ENCODE assay signal across 1 cellular context in the genomic region with DNA sequence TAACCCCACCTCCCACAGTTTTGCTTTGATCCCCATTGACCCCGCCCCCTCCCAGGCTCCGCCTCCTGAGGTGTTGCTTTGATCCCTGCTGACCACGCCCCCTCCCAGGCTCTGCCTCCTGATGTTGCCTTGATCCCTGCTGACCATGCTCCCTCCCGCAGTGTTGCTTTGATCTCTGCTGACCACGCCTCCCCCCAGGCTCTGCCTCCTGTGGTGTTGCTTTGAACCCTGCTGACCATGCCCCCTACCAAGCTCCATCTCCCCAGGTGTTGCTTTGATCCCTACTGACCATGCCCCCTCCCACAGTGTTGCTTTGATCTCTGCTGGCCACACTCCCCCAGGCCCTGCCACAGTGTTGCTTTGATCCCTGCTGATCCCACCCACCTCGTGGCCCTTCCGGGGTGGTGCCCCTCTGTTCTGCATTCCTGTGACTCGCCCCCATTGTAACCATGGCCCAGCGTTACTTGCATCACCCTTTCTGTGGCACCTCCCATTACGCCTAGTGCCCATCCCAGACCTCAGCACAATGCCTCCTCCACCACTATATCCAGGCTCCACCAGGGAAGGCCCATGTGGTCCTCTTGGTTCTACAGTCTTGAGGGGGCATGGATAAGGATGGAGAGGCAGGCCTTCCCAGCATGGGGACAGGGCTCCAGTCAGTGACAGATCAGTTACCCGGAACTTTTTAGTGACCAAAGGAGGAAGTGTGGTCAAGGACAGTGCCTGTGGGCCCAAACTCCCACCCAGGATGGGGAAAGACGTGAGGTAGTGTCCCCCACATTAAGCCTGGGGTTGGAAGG.
TF ChIP-seq lines count a peak whose summit lies in the region.

No MANE protein-coding gene starts in this region.

TF ChIP-seq in HepG2, 621 proteins besides CTCF, POLR2A, EP300 and RAD21 (continued from another document and continues in another):
- TF ChIP-seq, protein P1, sequence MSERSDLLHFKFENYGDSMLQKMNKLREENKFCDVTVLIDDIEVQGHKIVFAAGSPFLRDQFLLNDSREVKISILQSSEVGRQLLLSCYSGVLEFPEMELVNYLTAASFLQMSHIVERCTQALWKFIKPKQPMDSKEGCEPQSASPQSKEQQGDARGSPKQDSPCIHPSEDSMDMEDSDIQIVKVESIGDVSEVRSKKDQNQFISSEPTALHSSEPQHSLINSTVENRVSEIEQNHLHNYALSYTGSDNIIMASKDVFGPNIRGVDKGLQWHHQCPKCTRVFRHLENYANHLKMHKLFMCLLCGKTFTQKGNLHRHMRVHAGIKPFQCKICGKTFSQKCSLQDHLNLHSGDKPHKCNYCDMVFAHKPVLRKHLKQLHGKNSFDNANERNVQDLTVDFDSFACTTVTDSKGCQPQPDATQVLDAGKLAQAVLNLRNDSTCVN (CRISPR knock-in tag; IDR thresholded peaks at IDR 0.05; ENCODE audit: borderline replicate concordance) = peak; percentile 26; the same call in 1 of the 2 replicates
- TF ChIP-seq POLR2AphosphoS5 (IDR thresholded peaks at IDR 0.05; ENCODE audit: low read depth, low read length) (peak; percentile 75), HDAC2 (CRISPR knock-in tag; IDR thresholded peaks at IDR 0.05) (peak; percentile 92), HNRNPK (IDR thresholded peaks at IDR 0.05; ENCODE audit: low read depth, low read length, poor library complexity, severe bottlenecking) (no peak), PAF1 (CRISPR knock-in tag; IDR thresholded peaks at IDR 0.05) (no peak), PHF21A (CRISPR knock-in tag; IDR thresholded peaks at IDR 0.05) (peak; percentile 94), WIZ (CRISPR knock-in tag; IDR thresholded peaks at IDR 0.05) (peak; percentile 98), ZSCAN9 (CRISPR knock-in tag; IDR thresholded peaks at IDR 0.05; ENCODE audit: borderline replicate concordance) (peak; percentile 21; the same call in 1 of the 2 replicates), NAIF1 (CRISPR knock-in tag; IDR thresholded peaks at IDR 0.05; ENCODE audit: borderline replicate concordance) (no peak; the same call in 1 of the 2 replicates), JARID2 (CRISPR knock-in tag; IDR thresholded peaks at IDR 0.05; ENCODE audit: insufficient replicate concordance) (no peak), ZBTB1 (CRISPR knock-in tag; IDR thresholded peaks at IDR 0.05; ENCODE audit: borderline replicate concordance) (no peak), REPIN1 (CRISPR knock-in tag; IDR thresholded peaks at IDR 0.05; ENCODE audit: borderline replicate concordance, low read depth) (peak; percentile 86), SETDB1 (CRISPR knock-in tag; IDR thresholded peaks at IDR 0.05; ENCODE audit: borderline replicate concordance) (no peak), ZNF530 (CRISPR knock-in tag; IDR thresholded peaks at IDR 0.05; ENCODE audit: low read depth) (no peak), ZNF10 (CRISPR knock-in tag; IDR thresholded peaks at IDR 0.05; ENCODE audit: borderline replicate concordance, low read depth) (no peak), ZNF615 (CRISPR knock-in tag; IDR thresholded peaks at IDR 0.05; ENCODE audit: borderline replicate concordance) (no peak), SIN3A (IDR thresholded peaks at IDR 0.05; ENCODE audit: borderline replicate concordance, low read depth, low read length) (no peak), SRSF1 (optimal IDR thresholded peaks at IDR 0.05; ENCODE audit: low read depth, low read length) (peak; percentile 100), HDAC1 (CRISPR knock-in tag; IDR thresholded peaks at IDR 0.05) (no peak)
- TF ChIP-seq, protein P2, sequence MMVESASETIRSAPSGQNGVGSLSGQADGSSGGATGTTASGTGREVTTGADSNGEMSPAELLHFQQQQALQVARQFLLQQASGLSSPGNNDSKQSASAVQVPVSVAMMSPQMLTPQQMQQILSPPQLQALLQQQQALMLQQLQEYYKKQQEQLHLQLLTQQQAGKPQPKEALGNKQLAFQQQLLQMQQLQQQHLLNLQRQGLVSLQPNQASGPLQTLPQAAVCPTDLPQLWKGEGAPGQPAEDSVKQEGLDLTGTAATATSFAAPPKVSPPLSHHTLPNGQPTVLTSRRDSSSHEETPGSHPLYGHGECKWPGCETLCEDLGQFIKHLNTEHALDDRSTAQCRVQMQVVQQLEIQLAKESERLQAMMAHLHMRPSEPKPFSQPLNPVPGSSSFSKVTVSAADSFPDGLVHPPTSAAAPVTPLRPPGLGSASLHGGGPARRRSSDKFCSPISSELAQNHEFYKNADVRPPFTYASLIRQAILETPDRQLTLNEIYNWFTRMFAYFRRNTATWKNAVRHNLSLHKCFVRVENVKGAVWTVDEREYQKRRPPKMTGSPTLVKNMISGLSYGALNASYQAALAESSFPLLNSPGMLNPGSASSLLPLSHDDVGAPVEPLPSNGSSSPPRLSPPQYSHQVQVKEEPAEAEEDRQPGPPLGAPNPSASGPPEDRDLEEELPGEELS (CRISPR knock-in tag; IDR thresholded peaks at IDR 0.05) = peak; percentile 96
- TF ChIP-seq, protein P3, sequence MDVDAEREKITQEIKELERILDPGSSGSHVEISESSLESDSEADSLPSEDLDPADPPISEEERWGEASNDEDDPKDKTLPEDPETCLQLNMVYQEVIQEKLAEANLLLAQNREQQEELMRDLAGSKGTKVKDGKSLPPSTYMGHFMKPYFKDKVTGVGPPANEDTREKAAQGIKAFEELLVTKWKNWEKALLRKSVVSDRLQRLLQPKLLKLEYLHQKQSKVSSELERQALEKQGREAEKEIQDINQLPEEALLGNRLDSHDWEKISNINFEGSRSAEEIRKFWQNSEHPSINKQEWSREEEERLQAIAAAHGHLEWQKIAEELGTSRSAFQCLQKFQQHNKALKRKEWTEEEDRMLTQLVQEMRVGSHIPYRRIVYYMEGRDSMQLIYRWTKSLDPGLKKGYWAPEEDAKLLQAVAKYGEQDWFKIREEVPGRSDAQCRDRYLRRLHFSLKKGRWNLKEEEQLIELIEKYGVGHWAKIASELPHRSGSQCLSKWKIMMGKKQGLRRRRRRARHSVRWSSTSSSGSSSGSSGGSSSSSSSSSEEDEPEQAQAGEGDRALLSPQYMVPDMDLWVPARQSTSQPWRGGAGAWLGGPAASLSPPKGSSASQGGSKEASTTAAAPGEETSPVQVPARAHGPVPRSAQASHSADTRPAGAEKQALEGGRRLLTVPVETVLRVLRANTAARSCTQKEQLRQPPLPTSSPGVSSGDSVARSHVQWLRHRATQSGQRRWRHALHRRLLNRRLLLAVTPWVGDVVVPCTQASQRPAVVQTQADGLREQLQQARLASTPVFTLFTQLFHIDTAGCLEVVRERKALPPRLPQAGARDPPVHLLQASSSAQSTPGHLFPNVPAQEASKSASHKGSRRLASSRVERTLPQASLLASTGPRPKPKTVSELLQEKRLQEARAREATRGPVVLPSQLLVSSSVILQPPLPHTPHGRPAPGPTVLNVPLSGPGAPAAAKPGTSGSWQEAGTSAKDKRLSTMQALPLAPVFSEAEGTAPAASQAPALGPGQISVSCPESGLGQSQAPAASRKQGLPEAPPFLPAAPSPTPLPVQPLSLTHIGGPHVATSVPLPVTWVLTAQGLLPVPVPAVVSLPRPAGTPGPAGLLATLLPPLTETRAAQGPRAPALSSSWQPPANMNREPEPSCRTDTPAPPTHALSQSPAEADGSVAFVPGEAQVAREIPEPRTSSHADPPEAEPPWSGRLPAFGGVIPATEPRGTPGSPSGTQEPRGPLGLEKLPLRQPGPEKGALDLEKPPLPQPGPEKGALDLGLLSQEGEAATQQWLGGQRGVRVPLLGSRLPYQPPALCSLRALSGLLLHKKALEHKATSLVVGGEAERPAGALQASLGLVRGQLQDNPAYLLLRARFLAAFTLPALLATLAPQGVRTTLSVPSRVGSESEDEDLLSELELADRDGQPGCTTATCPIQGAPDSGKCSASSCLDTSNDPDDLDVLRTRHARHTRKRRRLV (CRISPR knock-in tag; IDR thresholded peaks at IDR 0.05) = peak; percentile 85
- TF ChIP-seq, protein P4, sequence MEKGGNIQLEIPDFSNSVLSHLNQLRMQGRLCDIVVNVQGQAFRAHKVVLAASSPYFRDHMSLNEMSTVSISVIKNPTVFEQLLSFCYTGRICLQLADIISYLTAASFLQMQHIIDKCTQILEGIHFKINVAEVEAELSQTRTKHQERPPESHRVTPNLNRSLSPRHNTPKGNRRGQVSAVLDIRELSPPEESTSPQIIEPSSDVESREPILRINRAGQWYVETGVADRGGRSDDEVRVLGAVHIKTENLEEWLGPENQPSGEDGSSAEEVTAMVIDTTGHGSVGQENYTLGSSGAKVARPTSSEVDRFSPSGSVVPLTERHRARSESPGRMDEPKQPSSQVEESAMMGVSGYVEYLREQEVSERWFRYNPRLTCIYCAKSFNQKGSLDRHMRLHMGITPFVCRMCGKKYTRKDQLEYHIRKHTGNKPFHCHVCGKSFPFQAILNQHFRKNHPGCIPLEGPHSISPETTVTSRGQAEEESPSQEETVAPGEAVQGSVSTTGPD (CRISPR knock-in tag; IDR thresholded peaks at IDR 0.05) = peak; percentile 93
- TF ChIP-seq, protein P5, sequence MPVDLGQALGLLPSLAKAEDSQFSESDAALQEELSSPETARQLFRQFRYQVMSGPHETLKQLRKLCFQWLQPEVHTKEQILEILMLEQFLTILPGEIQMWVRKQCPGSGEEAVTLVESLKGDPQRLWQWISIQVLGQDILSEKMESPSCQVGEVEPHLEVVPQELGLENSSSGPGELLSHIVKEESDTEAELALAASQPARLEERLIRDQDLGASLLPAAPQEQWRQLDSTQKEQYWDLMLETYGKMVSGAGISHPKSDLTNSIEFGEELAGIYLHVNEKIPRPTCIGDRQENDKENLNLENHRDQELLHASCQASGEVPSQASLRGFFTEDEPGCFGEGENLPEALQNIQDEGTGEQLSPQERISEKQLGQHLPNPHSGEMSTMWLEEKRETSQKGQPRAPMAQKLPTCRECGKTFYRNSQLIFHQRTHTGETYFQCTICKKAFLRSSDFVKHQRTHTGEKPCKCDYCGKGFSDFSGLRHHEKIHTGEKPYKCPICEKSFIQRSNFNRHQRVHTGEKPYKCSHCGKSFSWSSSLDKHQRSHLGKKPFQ (CRISPR knock-in tag; IDR thresholded peaks at IDR 0.05; ENCODE audit: insufficient replicate concordance) = peak; percentile 88
- TF ChIP-seq, protein P6, sequence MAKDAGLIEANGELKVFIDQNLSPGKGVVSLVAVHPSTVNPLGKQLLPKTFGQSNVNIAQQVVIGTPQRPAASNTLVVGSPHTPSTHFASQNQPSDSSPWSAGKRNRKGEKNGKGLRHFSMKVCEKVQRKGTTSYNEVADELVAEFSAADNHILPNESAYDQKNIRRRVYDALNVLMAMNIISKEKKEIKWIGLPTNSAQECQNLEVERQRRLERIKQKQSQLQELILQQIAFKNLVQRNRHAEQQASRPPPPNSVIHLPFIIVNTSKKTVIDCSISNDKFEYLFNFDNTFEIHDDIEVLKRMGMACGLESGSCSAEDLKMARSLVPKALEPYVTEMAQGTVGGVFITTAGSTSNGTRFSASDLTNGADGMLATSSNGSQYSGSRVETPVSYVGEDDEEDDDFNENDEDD (CRISPR knock-in tag; IDR thresholded peaks at IDR 0.05; ENCODE audit: borderline replicate concordance) = peak; percentile 55; the same call in 1 of the 2 replicates
- TF ChIP-seq, protein P7, sequence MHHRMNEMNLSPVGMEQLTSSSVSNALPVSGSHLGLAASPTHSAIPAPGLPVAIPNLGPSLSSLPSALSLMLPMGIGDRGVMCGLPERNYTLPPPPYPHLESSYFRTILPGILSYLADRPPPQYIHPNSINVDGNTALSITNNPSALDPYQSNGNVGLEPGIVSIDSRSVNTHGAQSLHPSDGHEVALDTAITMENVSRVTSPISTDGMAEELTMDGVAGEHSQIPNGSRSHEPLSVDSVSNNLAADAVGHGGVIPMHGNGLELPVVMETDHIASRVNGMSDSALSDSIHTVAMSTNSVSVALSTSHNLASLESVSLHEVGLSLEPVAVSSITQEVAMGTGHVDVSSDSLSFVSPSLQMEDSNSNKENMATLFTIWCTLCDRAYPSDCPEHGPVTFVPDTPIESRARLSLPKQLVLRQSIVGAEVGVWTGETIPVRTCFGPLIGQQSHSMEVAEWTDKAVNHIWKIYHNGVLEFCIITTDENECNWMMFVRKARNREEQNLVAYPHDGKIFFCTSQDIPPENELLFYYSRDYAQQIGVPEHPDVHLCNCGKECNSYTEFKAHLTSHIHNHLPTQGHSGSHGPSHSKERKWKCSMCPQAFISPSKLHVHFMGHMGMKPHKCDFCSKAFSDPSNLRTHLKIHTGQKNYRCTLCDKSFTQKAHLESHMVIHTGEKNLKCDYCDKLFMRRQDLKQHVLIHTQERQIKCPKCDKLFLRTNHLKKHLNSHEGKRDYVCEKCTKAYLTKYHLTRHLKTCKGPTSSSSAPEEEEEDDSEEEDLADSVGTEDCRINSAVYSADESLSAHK (CRISPR knock-in tag; IDR thresholded peaks at IDR 0.05; ENCODE audit: borderline replicate concordance) = no peak
- TF ChIP-seq, protein P8, sequence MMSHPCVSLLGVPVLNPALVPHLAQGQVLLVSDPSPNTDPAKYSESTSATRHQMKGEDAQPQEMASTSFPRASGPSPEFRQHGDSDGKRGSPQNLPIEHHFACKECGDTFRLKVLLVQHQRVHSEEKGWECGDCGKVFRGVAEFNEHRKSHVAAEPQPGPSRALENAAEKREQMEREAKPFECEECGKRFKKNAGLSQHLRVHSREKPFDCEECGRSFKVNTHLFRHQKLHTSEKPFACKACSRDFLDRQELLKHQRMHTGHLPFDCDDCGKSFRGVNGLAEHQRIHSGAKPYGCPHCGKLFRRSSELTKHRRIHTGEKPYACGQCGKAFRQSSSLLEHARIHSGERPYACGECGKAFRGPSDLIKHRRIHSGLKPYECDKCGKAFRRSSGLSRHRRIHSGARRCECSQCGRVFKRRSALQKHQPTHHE (CRISPR knock-in tag; IDR thresholded peaks at IDR 0.05; ENCODE audit: borderline replicate concordance) = peak; percentile 98
- TF ChIP-seq, protein P9, sequence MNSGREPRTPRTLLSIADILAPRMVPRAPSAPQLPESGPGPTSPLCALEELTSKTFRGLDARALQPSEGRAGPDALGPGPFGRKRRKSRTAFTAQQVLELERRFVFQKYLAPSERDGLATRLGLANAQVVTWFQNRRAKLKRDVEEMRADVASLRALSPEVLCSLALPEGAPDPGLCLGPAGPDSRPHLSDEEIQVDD (CRISPR knock-in tag; IDR thresholded peaks at IDR 0.05; ENCODE audit: borderline replicate concordance) = no peak
- TF ChIP-seq, protein P10, sequence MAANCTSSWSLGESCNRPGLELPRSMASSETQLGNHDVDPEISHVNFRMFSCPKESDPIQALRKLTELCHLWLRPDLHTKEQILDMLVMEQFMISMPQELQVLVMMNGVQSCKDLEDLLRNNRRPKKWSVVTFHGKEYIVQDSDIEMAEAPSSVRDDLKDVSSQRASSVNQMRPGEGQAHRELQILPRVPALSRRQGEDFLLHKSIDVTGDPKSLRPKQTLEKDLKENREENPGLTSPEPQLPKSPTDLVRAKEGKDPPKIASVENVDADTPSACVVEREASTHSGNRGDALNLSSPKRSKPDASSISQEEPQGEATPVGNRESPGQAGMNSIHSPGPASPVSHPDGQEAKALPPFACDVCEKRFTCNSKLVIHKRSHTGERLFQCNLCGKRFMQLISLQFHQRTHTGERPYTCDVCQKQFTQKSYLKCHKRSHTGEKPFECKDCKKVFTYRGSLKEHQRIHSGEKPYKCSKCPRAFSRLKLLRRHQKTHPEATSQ (CRISPR knock-in tag; IDR thresholded peaks at IDR 0.05; ENCODE audit: borderline replicate concordance) = peak; percentile 87; the same call in 1 of the 2 replicates
